In genomic region chr21:37206531-37206930, GRCh38 we compare ENCODE assay signal across 28 cellular contexts.
DNase-seq lines count a peak whose midpoint lies in the region; ATAC-seq, FAIRE-seq and TF ChIP-seq lines count a peak whose summit lies in the region.
"Had no signal": no experiment of that assay in that cellular context is flagged by ENCODE, and none has a peak within 500 bp of the region (broad histone marks: within the 10 kb centered on the region; RNA-seq: fewer than 3 reads in every experiment).

No MANE protein-coding gene starts in this region.

- WGBS in right cardiac atrium: 91% methylated on average over 7 of the region's 7 CpGs

- no peaks in the 10 kb centered on the region for H4K20me1 ChIP-seq in Karpas-422 (ENCODE audit: insufficient read depth, low read depth, low read length)

- H3K27ac ChIP-seq in right cardiac atrium (ENCODE audit: low read length) (peak overlapping the region; percentile 70), Karpas-422 (ENCODE audit: low read length) (peak overlapping the region; percentile 63; the same call in 1 of the 2 replicates), tibial artery (peak overlapping the region; percentile 71 to 76)
- H3K27ac ChIP-seq: left lung, upper lobe of right lung, VCaP had no signal

- no peak overlapping the region for H2AFZ ChIP-seq in Karpas-422 (ENCODE audit: low read length)

- DNase-seq in right cardiac atrium: no peak
- no peak for DNase-seq in Right ventricle myocardium inferior (ENCODE audit: missing footprints)
- DNase-seq in Karpas-422: no peak
- peak; percentile 75 for DNase-seq in kidney tubule cell (ENCODE audit: low spot score)
- DNase-seq in tibial artery: no peak
- DNase-seq in frontal cortex (ENCODE audit: low spot score in 2 of 2): no peak
- DNase-seq in NCI-H1417 (lab: John Stamatoyannopoulos, UW): no peak
- DNase-seq: activated CD4-positive, alpha-beta T cell treated with anti-CD3 and anti-CD28 coated beads for 48 hours; activated T-cell treated with anti-CD3 and anti-CD28 coated beads, Interleukin-2, amount 50 U/mL, for 48 hours; COR-L47; GOT3; HFFc6; Kasumi-1; left lung; NCI-H1436; NCI-H2107; NCI-H345; NCI-H69; stimulated activated CD4-positive, alpha-beta T cell treated with anti-CD3 and anti-CD28 coated beads, Interleukin-15, amount 100 ng/mL, for 24 hours; stimulated activated CD4-positive, alpha-beta T cell treated with anti-CD3 and anti-CD28 coated beads, Interleukin-4, amount 100 ng/mL, for 4 hours; SW 1271; upper lobe of right lung had no signal

- H3K79me2 ChIP-seq in Karpas-422 (ENCODE audit: low read length): no peaks in the 10 kb centered on the region

- no peak for TF ChIP-seq CTCF in tibial artery (IDR thresholded peaks at IDR 0.05)

- no peak overlapping the region for H3K4me3 ChIP-seq in right cardiac atrium (ENCODE audit: low read length)
- H3K4me3 ChIP-seq in Karpas-422 (ENCODE audit: low read length): no peak overlapping the region
- H3K4me3 ChIP-seq in tibial artery: no peak overlapping the region
- H3K4me3 ChIP-seq: left lung, prostate gland, upper lobe of right lung had no signal

- no peaks in the 10 kb centered on the region for H3K9me2 ChIP-seq in Karpas-422 (replicated peaks; ENCODE audit: insufficient read depth, low read length)

- no peaks in the 10 kb centered on the region for H3K27me3 ChIP-seq in right cardiac atrium (ENCODE audit: control insufficient read depth, insufficient read depth)
- no peaks in the 10 kb centered on the region for H3K27me3 ChIP-seq in Karpas-422 (ENCODE audit: low read length)
- no peaks in the 10 kb centered on the region for H3K27me3 ChIP-seq in tibial artery
- H3K27me3 ChIP-seq: left lung, upper lobe of right lung had no signal

- H3K4me2 ChIP-seq in Karpas-422 (ENCODE audit: low read depth, low read length, poor library complexity, severe bottlenecking): peak overlapping the region; percentile 67

- intact Hi-C loops in right cardiac atrium (cut with DNase I) (no loop called here), Right ventricle myocardium inferior (cut with DNase I) (no loop called here), tibial artery (cut with DNase I; ENCODE audit: low total_unique reads) (loop anchor here (5.0 kb wide), 1 partner anchor 51 kb away; no protein-coding TSS in a partner anchor)

- ATAC-seq in right cardiac atrium: no peak
- no peak for ATAC-seq in Right ventricle myocardium inferior
- no peak for ATAC-seq in GM21576 (IDR thresholded peaks at IDR 0.05; ENCODE audit: unreplicated experiment)
- ATAC-seq: left lung; stimulated activated effector memory CD8-positive, alpha-beta T cell treated with anti-CD3 and anti-CD28 coated beads, Interleukin-12 subunit alpha, Interleukin-12 subunit beta, amount 100 ng/mL, for 72 hours; upper lobe of right lung had no signal

- H3K36me3 ChIP-seq in Karpas-422 (ENCODE audit: insufficient read depth, low read length): peaks cover 14% of the 10 kb centered on the region
- H3K36me3 ChIP-seq in tibial artery: peaks cover 12 to 21% (median 18%) of the 10 kb centered on the region in 3 donors

- H3K9me3 ChIP-seq in right cardiac atrium (ENCODE audit: control insufficient read depth, low read length) (no peaks in the 10 kb centered on the region), Karpas-422 (ENCODE audit: low read length) (0 out of 2 replicates have a peak, but pooled peaks cover 3% of the 10 kb centered on the region), tibial artery (no peaks in the 10 kb centered on the region)
- H3K9me3 ChIP-seq: left lung, prostate gland, upper lobe of right lung had no signal

- peaks cover 8% of the 10 kb centered on the region for H3K4me1 ChIP-seq in right cardiac atrium (ENCODE audit: control insufficient read depth, insufficient read depth, low read length)
- H3K4me1 ChIP-seq in Karpas-422 (ENCODE audit: low read length): peaks cover 46% of the 10 kb centered on the region
- H3K4me1 ChIP-seq in tibial artery: peaks cover 0 to 28% (median 23%) of the 10 kb centered on the region in 4 donors
- H3K4me1 ChIP-seq: prostate gland had no signal

- no peak overlapping the region for H3K9ac ChIP-seq in Karpas-422 (ENCODE audit: low read length)

- no peak for FAIRE-seq in frontal cortex (lab: Jason Lieb, UNC)
- FAIRE-seq: HepG2, RCC 7860 had no signal
